2 cellular contexts compared by ENCODE assay signal in genomic region chr1:195053478-195053877, GRCh38.
TF ChIP-seq lines count a peak whose summit lies in the region.

No MANE protein-coding gene starts in this region.

TF ChIP-seq in SK-N-SH, 30 proteins besides CTCF, POLR2A, EP300 and RAD21 (continued from another document):
- TF ChIP-seq USF1 (IDR thresholded peaks at IDR 0.05; ENCODE audit: borderline replicate concordance, low read depth) (no peak), GATA2 (CRISPR knock-in tag; IDR thresholded peaks at IDR 0.05) (no peak), GABPA (IDR thresholded peaks at IDR 0.05; ENCODE audit: low read depth) (no peak), FOXJ3 (CRISPR knock-in tag; IDR thresholded peaks at IDR 0.05) (no peak), PBX3 (IDR thresholded peaks at IDR 0.05) (no peak)
TF ChIP-seq in SK-N-SH: peak in this region for 0.

TF ChIP-seq in HepG2, 621 proteins besides CTCF, POLR2A, EP300 and RAD21 (continued from another document):
- TF ChIP-seq THAP7 (CRISPR knock-in tag; IDR thresholded peaks at IDR 0.05) (no peak), ZNF331 (CRISPR knock-in tag; IDR thresholded peaks at IDR 0.05) (no peak), MEIS2 (CRISPR knock-in tag; IDR thresholded peaks at IDR 0.05) (no peak), ZKSCAN8 (CRISPR knock-in tag; IDR thresholded peaks at IDR 0.05; ENCODE audit: borderline replicate concordance) (no peak), ZNF34 (CRISPR knock-in tag; IDR thresholded peaks at IDR 0.05; ENCODE audit: borderline replicate concordance) (no peak)
- TF ChIP-seq, protein P1, sequence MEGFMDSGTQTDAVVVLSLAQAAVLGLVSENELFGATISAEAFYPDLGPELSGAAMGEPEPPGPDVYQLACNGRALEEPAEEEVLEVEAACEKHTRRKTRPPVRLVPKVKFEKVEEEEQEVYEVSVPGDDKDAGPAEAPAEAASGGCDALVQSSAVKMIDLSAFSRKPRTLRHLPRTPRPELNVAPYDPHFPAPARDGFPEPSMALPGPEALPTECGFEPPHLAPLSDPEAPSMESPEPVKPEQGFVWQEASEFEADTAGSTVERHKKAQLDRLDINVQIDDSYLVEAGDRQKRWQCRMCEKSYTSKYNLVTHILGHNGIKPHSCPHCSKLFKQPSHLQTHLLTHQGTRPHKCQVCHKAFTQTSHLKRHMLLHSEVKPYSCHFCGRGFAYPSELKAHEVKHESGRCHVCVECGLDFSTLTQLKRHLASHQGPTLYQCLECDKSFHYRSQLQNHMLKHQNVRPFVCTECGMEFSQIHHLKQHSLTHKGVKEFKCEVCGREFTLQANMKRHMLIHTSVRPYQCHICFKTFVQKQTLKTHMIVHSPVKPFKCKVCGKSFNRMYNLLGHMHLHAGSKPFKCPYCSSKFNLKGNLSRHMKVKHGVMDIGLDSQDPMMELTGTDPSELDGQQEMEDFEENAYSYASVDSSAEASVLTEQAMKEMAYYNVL (CRISPR knock-in tag; IDR thresholded peaks at IDR 0.05; ENCODE audit: borderline replicate concordance), result no peak
TF ChIP-seq in HepG2: peak in this region for 0.
